Comparison of ENCODE assay signal across 1 cellular context in genomic region chr12:89632778-89633177, GRCh38.
A peak's percentile ranks its signal among the peaks of the same experiment; 100 is the strongest.
TF ChIP-seq lines count a peak whose summit lies in the region.

No MANE protein-coding gene starts in this region.

TF ChIP-seq in HepG2, 621 proteins besides CTCF, POLR2A, EP300 and RAD21 (continued from another document):
- no peak for TF ChIP-seq ZBTB14 (CRISPR knock-in tag; IDR thresholded peaks at IDR 0.05)
- peak; percentile 49; the same call in 1 of the 2 replicates for TF ChIP-seq ZBTB43 (CRISPR knock-in tag; conservative IDR thresholded peaks at IDR 0.05)
- no peak for TF ChIP-seq REST (IDR thresholded peaks at IDR 0.05; ENCODE audit: borderline replicate concordance in 1 of 2, low read depth in 1 of 2, low read length in 2 of 2)
- TF ChIP-seq BRD4 (CRISPR knock-in tag; IDR thresholded peaks at IDR 0.05): no peak
- TF ChIP-seq NFE2L2 (IDR thresholded peaks at IDR 0.05; ENCODE audit: low read length): no peak
- TF ChIP-seq HNF4G (IDR thresholded peaks at IDR 0.05; ENCODE audit: borderline replicate concordance, low read depth, low read length): peak; percentile 88
- TF ChIP-seq HNF4G (CRISPR knock-in tag; IDR thresholded peaks at IDR 0.05; ENCODE audit: borderline replicate concordance, low read depth): peak; percentile 51; the same call in 1 of the 2 replicates
- no peak for TF ChIP-seq NFYB (CRISPR knock-in tag; IDR thresholded peaks at IDR 0.05)
- no peak for TF ChIP-seq ZNF256 (CRISPR knock-in tag; conservative IDR thresholded peaks at IDR 0.05)
- peak; percentile 89 for TF ChIP-seq ATF2 (CRISPR knock-in tag; IDR thresholded peaks at IDR 0.05)
- no peak for TF ChIP-seq ZNF30 (CRISPR knock-in tag; IDR thresholded peaks at IDR 0.05)
- TF ChIP-seq IRF9 (CRISPR knock-in tag; IDR thresholded peaks at IDR 0.05; ENCODE audit: borderline replicate concordance): no peak
- TF ChIP-seq NCOA5 (CRISPR knock-in tag; IDR thresholded peaks at IDR 0.05): no peak
- no peak for TF ChIP-seq ZNF569 (CRISPR knock-in tag; IDR thresholded peaks at IDR 0.05; ENCODE audit: borderline replicate concordance)
- no peak for TF ChIP-seq TCF12 (IDR thresholded peaks at IDR 0.05)
- TF ChIP-seq TCF12 (CRISPR knock-in tag; IDR thresholded peaks at IDR 0.05): no peak
- TF ChIP-seq ZBTB7A (CRISPR knock-in tag; IDR thresholded peaks at IDR 0.05): no peak
- no peak for TF ChIP-seq ZNF367 (CRISPR knock-in tag; IDR thresholded peaks at IDR 0.05; ENCODE audit: borderline replicate concordance)
- no peak for TF ChIP-seq RNF219 (CRISPR knock-in tag; IDR thresholded peaks at IDR 0.05)
- TF ChIP-seq ZSCAN20 (CRISPR knock-in tag; IDR thresholded peaks at IDR 0.05; ENCODE audit: borderline replicate concordance): no peak
- TF ChIP-seq ZNF672 (CRISPR knock-in tag; IDR thresholded peaks at IDR 0.05): no peak
- no peak for TF ChIP-seq ZMYM2 (CRISPR knock-in tag; IDR thresholded peaks at IDR 0.05)
- no peak for TF ChIP-seq ZBTB2 (CRISPR knock-in tag; IDR thresholded peaks at IDR 0.05; ENCODE audit: low read depth)
- 0 out of 2 replicates have a peak, but pooled peaks have one; percentile 60 for TF ChIP-seq ZNF12 (CRISPR knock-in tag; IDR thresholded peaks at IDR 0.05)
- TF ChIP-seq ZNF235 (CRISPR knock-in tag; IDR thresholded peaks at IDR 0.05; ENCODE audit: borderline replicate concordance): no peak
- TF ChIP-seq SRSF1 (optimal IDR thresholded peaks at IDR 0.05; ENCODE audit: low read depth, low read length): no peak
- no peak for TF ChIP-seq MYNN (CRISPR knock-in tag; IDR thresholded peaks at IDR 0.05; ENCODE audit: low read depth)
